In the genomic region with DNA sequence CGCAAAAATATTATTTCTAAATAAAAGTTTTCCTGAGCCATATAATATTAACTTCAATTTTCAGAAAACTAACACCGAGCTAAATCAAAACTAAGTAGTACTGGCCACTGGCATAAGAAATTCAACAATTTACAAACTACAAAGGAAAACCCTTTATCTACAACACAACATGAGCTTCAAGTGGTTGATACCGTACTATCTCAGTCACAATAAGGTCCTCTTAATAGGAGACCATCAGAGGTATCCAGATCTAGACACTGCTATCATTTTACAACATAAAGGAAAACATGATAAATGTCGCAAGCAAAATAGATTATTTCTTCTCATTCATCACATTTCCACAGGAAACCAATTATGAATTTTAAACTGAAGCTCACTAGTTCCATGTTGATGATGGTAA, we compare ENCODE assay signal across 24 cellular contexts.
"Had no signal": no experiment of that assay in that cellular context is flagged by ENCODE, and none has a peak within 500 bp of the region (broad histone marks: within the 10 kb centered on the region; RNA-seq: fewer than 3 reads in every experiment).

No MANE protein-coding gene starts in this region.

- ATAC-seq: gastroesophageal sphincter; heart left ventricle; lower lobe of right lung; stimulated activated memory B cell treated with anti-CD40 and anti-IgM and Interleukin-4, amounts not matched to agents 10 μg/mL and 1 μg/mL and 100 μg/mL, for 72 hours had no signal

- H3K27me3 Mint-ChIP-seq: naive B cell; stimulated activated memory B cell treated with anti-CD40 and anti-IgM and Interleukin-4, amounts not matched to agents 10 μg/mL and 1 μg/mL and 100 μg/mL, for 72 hours had no signal

- H3K9me3 ChIP-seq: gastroesophageal sphincter, heart left ventricle, lower lobe of right lung, sigmoid colon, stomach, suprapubic skin, tibial nerve had no signal

- H3K9me3 Mint-ChIP-seq: activated T-helper 2 cell treated with anti-CD3 and anti-CD28 coated beads, Interferon-gamma antibody, Interleukin-2, Interleukin-4, amounts not matched to agents 10 μg/mL and 5 μg/mL and 100 μg/mL, durations not matched to agents 14 hours and 24 hours and 36 hours; endodermal cell; naive B cell; stimulated activated memory B cell treated with anti-CD40 and anti-IgM and Interleukin-4, amounts not matched to agents 10 μg/mL and 1 μg/mL and 100 μg/mL, for 72 hours; T-helper 1 cell treated with Interleukin-12 subunit alpha and Interleukin-12 subunit beta and Interleukin-4 antibody, amounts not matched to agents 30 μg/mL and 1 μg/mL, for 36 hours had no signal

- DNase-seq: activated naive CD4-positive, alpha-beta T cell treated with Interleukin-2 at 50 U/mL for 16 hours; activated T-cell treated with anti-CD3 and anti-CD28 coated beads, Interleukin-2, amount 50 U/mL, for 1 hour; amygdala; cerebellar nuclear complex; endodermal cell; heart left ventricle; islet precursor cell; lower lobe of right lung; naive B cell; retina; sigmoid colon; stimulated activated CD4-positive, alpha-beta T cell treated with anti-CD3 and anti-CD28 coated beads, Interleukin-15, amount 100 ng/mL, for 24 hours; stomach; T1000; WERI-Rb-1 had no signal

- H3K4me2 ChIP-seq: smooth muscle cell had no signal

- H3K36me3 ChIP-seq: gastroesophageal sphincter, lower lobe of right lung, stomach, suprapubic skin, tibial nerve had no signal

- H3K27ac Mint-ChIP-seq: activated T-helper 2 cell treated with anti-CD3 and anti-CD28 coated beads, Interferon-gamma antibody, Interleukin-2, Interleukin-4, amounts not matched to agents 10 μg/mL and 5 μg/mL and 100 μg/mL, durations not matched to agents 14 hours and 24 hours and 36 hours; endodermal cell; stimulated activated memory B cell treated with anti-CD40 and anti-IgM and Interleukin-4, amounts not matched to agents 10 μg/mL and 1 μg/mL and 100 μg/mL, for 72 hours; T-helper 1 cell treated with Interleukin-12 subunit alpha and Interleukin-12 subunit beta and Interleukin-4 antibody, amounts not matched to agents 30 μg/mL and 1 μg/mL, for 36 hours had no signal

- H3K36me3 Mint-ChIP-seq: naive B cell had no signal

- H3K27me3 ChIP-seq: gastroesophageal sphincter, heart left ventricle, sigmoid colon, stomach, suprapubic skin, tibial nerve had no signal

- H3K4me3 ChIP-seq: coronary artery, gastroesophageal sphincter, heart left ventricle, lower lobe of right lung, sigmoid colon, smooth muscle cell, stomach, suprapubic skin, tibial nerve had no signal

- FAIRE-seq: bronchial epithelial cell had no signal

- H3K27ac ChIP-seq: coronary artery, gastroesophageal sphincter, heart left ventricle, lower lobe of right lung, sigmoid colon, stomach, suprapubic skin, tibial nerve, WERI-Rb-1 had no signal

- H3K4me3 Mint-ChIP-seq: endodermal cell; naive B cell; stimulated activated memory B cell treated with anti-CD40 and anti-IgM and Interleukin-4, amounts not matched to agents 10 μg/mL and 1 μg/mL and 100 μg/mL, for 72 hours; T-helper 1 cell treated with Interleukin-12 subunit alpha and Interleukin-12 subunit beta and Interleukin-4 antibody, amounts not matched to agents 30 μg/mL and 1 μg/mL, for 36 hours had no signal
